ENCODE assay signal across 22 cellular contexts in genomic region chr3:75218577-75218976, GRCh38.
"Had no signal": no experiment of that assay in that cellular context is flagged by ENCODE, and none has a peak within 500 bp of the region (broad histone marks: within the 10 kb centered on the region; RNA-seq: fewer than 3 reads in every experiment).

No MANE protein-coding gene starts in this region.

- H2AFZ ChIP-seq: neural progenitor cell had no signal

- H3K27ac Mint-ChIP-seq: immature natural killer cell; natural killer cell treated with Interleukin-12 subunit alpha and Interleukin-12 subunit beta and Interleukin-15 and Interleukin-18, amount 100 ng/mL, for 72 hours; neural progenitor cell had no signal

- H3K36me3 Mint-ChIP-seq: immature natural killer cell; natural killer cell treated with Interleukin-12 subunit alpha and Interleukin-12 subunit beta and Interleukin-15 and Interleukin-18, amount 100 ng/mL, for 72 hours; neural progenitor cell had no signal

- H3K4me1 ChIP-seq: gastrocnemius medialis, left lung, lower lobe of right lung, neural progenitor cell, right atrium auricular region, sigmoid colon had no signal

- H3K4me1 Mint-ChIP-seq: immature natural killer cell, neural progenitor cell had no signal

- H3K4me3 ChIP-seq: dorsolateral prefrontal cortex, gastrocnemius medialis, left lung, lower lobe of right lung, neural progenitor cell, ovary, right atrium auricular region, sigmoid colon, skin epidermis had no signal

- H3K27me3 ChIP-seq: dorsolateral prefrontal cortex, gastrocnemius medialis, left lung, neural progenitor cell, ovary, right atrium auricular region, sigmoid colon had no signal

- H3K4me2 ChIP-seq: neural progenitor cell had no signal

- H3K4me3 Mint-ChIP-seq: immature natural killer cell; natural killer cell treated with Interleukin-12 subunit alpha and Interleukin-12 subunit beta and Interleukin-15 and Interleukin-18, amount 100 ng/mL, for 72 hours; neural progenitor cell had no signal

- H3K27me3 Mint-ChIP-seq: natural killer cell treated with Interleukin-12 subunit alpha and Interleukin-12 subunit beta and Interleukin-15 and Interleukin-18, amount 100 ng/mL, for 72 hours had no signal

- H3K36me3 ChIP-seq: gastrocnemius medialis, left lung, lower lobe of right lung, neural progenitor cell, ovary, right atrium auricular region, sigmoid colon had no signal

- H3K9me3 ChIP-seq: gastrocnemius medialis, left lung, lower lobe of right lung, ovary, right atrium auricular region, sigmoid colon had no signal

- FAIRE-seq: endometrium, keratinocyte, urothelium cell line had no signal

- H3K27ac ChIP-seq: dorsolateral prefrontal cortex, gastrocnemius medialis, left lung, lower lobe of right lung, neural progenitor cell, ovary, right atrium auricular region, sigmoid colon, skin epidermis had no signal

- DNase-seq: cortex of kidney; dorsolateral prefrontal cortex; effector memory CD4-positive, alpha-beta T cell; gastrocnemius medialis; immature natural killer cell; left lung; lower lobe of right lung; mesenchymal stem cell; midbrain; nucleus accumbens; ovary; sigmoid colon; stimulated activated CD4-positive, alpha-beta T cell treated with anti-CD3 and anti-CD28 coated beads, Interleukin-12 subunit alpha, Interleukin-12 subunit beta, amount 100 ng/mL, for 4 hours; stimulated activated naive CD4-positive, alpha-beta T cell treated with Interleukin-2 at 50 U/mL for 16 hours; trophoblast cell had no signal

- H3K9ac ChIP-seq: neural progenitor cell had no signal

- H3K9me3 Mint-ChIP-seq: neural progenitor cell had no signal
